16 cellular contexts compared by ENCODE assay signal in the genomic region with DNA sequence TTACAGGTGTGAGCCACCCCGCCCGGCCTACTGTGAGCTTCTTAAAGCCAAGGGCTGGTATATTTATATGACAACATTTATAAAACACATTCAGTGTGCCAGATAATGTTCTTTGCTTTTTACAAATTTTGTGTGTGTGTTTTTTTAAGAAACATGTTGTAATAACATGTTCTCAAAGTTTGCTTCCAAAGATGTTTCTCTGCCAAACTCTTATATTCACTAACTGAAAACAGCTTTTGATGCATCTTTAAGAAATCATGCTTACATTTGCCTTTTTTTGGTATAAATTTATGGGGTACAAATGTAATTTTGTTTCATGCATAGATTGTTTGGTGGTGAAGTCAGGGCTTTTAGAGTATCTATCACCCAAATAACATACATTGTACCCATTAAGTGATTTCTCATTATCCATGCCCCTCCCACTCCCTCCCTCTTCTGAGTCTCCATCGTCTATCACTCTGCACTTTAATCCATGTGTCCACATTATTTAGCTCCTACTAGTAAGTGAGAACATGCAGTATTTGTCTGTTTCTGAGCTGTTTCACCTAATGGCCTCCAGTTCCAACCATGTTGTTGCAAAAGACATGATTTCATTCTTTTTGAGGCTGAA. TPM values are rescaled to one million over a fixed set of nuclear protein-coding genes. Genes with fewer than 3 reads are reported as not detected.
"Had no signal": no experiment of that assay in that cellular context is flagged by ENCODE, and none has a peak within 500 bp of the region (broad histone marks: within the 10 kb centered on the region; RNA-seq: fewer than 3 reads in every experiment).

No MANE protein-coding gene starts in this region.

- DNase-seq: activated CD4-positive, alpha-beta T cell treated with anti-CD3 and anti-CD28 coated beads, Interleukin-2, amount 10 ng/mL, durations not matched to agents 24 days and 14 days; activated CD8-positive, alpha-beta memory T cell treated with anti-CD3 and anti-CD28 coated beads for 24 hours; activated naive CD4-positive, alpha-beta T cell treated with anti-CD3 and anti-CD28 coated beads, Interleukin-2, amount 10 ng/mL, durations not matched to agents 7 days and 5 days; adrenal gland; esophagus squamous epithelium; hypothalamus; kidney glomerular epithelial cell; mesendoderm; ovary; sigmoid colon; stimulated activated CD4-positive, alpha-beta T cell treated with anti-CD3 and anti-CD28 coated beads, Interleukin-12 subunit alpha, Interleukin-12 subunit beta, amount 100 ng/mL, for 4 hours; stimulated activated naive CD4-positive, alpha-beta T cell treated with Interleukin-2 at 50 U/mL for 16 hours; trophoblast cell had no signal

- ATAC-seq: WTC11 had no signal

RNA-seq across cellular contexts. Expression of a gene that starts 30.8 kb away (rescaled TPM):
- total RNA-seq: adrenal gland, cardiac septum, neural crest cell had no signal
